ENCODE assay signal across 8 cellular contexts in the genomic region with DNA sequence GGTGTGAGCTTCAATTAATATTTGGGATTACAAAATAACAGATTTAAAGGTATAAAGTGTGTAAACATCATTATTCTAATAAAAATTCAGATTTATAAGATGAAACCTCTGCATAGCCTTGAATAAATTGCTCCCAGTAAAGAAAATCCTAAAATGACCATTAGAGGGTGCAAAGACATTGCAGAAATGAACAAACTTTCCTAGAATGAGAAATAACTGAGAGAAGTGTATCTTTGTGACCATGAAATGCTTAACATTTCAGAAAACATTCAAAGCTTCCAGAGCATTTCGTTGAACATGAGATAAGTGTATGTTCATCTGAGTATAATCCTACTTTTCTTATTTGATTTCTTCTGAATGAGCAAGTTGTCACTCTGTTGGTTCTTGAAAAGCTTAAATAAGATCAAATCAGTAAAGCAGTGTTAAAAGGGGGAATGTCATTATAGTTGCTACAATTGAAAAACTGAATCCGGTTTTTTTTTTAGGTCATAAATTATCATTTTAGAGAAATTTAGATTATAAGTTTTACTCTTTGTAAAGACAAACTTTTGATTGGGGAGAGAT. TPM values are rescaled to one million over a fixed set of nuclear protein-coding genes. Genes with fewer than 3 reads are reported as not detected.
DNase-seq lines count a peak whose midpoint lies in the region; ATAC-seq and TF ChIP-seq lines count a peak whose summit lies in the region.

No MANE protein-coding gene starts in this region.

- no peaks in the 10 kb centered on the region for H3K36me3 Mint-ChIP-seq in glutamatergic neuron (ENCODE audit: unreplicated experiment)

- H3K27ac Mint-ChIP-seq in glutamatergic neuron (ENCODE audit: unreplicated experiment), result no peak overlapping the region

- no peak overlapping the region for H3K4me3 ChIP-seq in BJ (ENCODE audit: low read depth, low read length)

- peak; percentile 53 for TF ChIP-seq CTCF in BJ (IDR thresholded peaks at IDR 0.05; ENCODE audit: insufficient read depth, low read depth, low read length)
- TF ChIP-seq CTCF in glutamatergic neuron (IDR thresholded peaks at IDR 0.05; ENCODE audit: partially characterized antibody, unreplicated experiment), result peak; percentile 49

- H3K27me3 ChIP-seq in BJ (ENCODE audit: control insufficient read depth, insufficient read depth, low read length), result no peaks in the 10 kb centered on the region

- POLR2A ChIA-PET in BJ (lab: Charles Lee), result no interaction called here

- ATAC-seq in GM18867 (IDR thresholded peaks at IDR 0.05; ENCODE audit: unreplicated experiment) (no peak), GM19397 (IDR thresholded peaks at IDR 0.05; ENCODE audit: unreplicated experiment) (no peak)

- H3K27me3 Mint-ChIP-seq in glutamatergic neuron (ENCODE audit: unreplicated experiment), result no peaks in the 10 kb centered on the region

- no peak for DNase-seq in BJ (ENCODE audit: low read depth)
- DNase-seq in LHCN-M2 (ENCODE audit: low read depth), result peak; percentile 39
- peak; percentile 91 for DNase-seq in SHP77 treated with DMSO at 0.1 percent for 48 hours (lab: John Stamatoyannopoulos, UW)
- no peak for DNase-seq in glutamatergic neuron
- DNase-seq in NOMO-1 treated with DMSO at 0.1 percent for 48 hours (lab: John Stamatoyannopoulos, UW; ENCODE audit: unreplicated experiment), result no peak
- no peak for DNase-seq in NK-92 (lab: John Stamatoyannopoulos, UW; ENCODE audit: unreplicated experiment)

- CTCF ChIA-PET in BJ (lab: Yijun Ruan, JAX), result interaction anchor here (1.2 to 4.5 kb wide), 4 partner anchors 10 to 591 kb away, joined by 3 to 27 read pairs (median 6); no protein-coding TSS in a partner anchor

- H3K4me3 Mint-ChIP-seq in glutamatergic neuron (ENCODE audit: unreplicated experiment), result no peak overlapping the region

- H3K36me3 ChIP-seq in BJ (ENCODE audit: control insufficient read depth, insufficient read depth, low read length), result no peaks in the 10 kb centered on the region

- H3K9me3 Mint-ChIP-seq in glutamatergic neuron (ENCODE audit: unreplicated experiment), result no peaks in the 10 kb centered on the region

- peaks cover under 1% of the 10 kb centered on the region for H3K4me1 Mint-ChIP-seq in glutamatergic neuron (ENCODE audit: low read depth, unreplicated experiment)

RNA-seq across cellular contexts. Expression of gene NUDT12, which starts 24.7 kb away (rescaled TPM):
- polyA plus RNA-seq in BJ (2011; rRNA removed), result 3.4 and 7.7 TPM in 2 replicates
- 1.1 and 1.6 TPM in 2 replicates for polyA minus RNA-seq in BJ (2011; rRNA and poly(A)+ RNA removed)
- total RNA-seq in LHCN-M2 (2014; rRNA removed) (17.2 and 19.5 TPM in 2 replicates), glutamatergic neuron (ENCODE audit: unreplicated experiment) (10.9 TPM)
- polyA plus RNA-seq in LHCN-M2 (2012), result 4.6 TPM

Comparison
In these comparisons a context has a peak if more than half of its experiments do, and no peak if none do; other contexts are left out.
1. DNase-seq: peak in LHCN-M2 (single experiment) and SHP77 treated with DMSO at 0.1 percent for 48 hours (single experiment); none in BJ (single experiment), glutamatergic neuron (single experiment), NOMO-1 treated with DMSO at 0.1 percent for 48 hours (single experiment) and NK-92 (single experiment).